Comparison of ENCODE assay signal across 28 cellular contexts in genomic region chr2:204064119-204064518, GRCh38.
"Had no signal": no experiment of that assay in that cellular context is flagged by ENCODE, and none has a peak within 500 bp of the region (broad histone marks: within the 10 kb centered on the region; RNA-seq: fewer than 3 reads in every experiment).

No MANE protein-coding gene starts in this region.

- H3K4me1 ChIP-seq: stomach, suprapubic skin, testis, thyroid gland, tibial nerve, transverse colon, upper lobe of left lung, upper lobe of right lung, uterus, vagina had no signal

- H3K27me3 Mint-ChIP-seq: stimulated activated memory B cell treated with anti-CD40 and anti-IgM and Interleukin-4, amounts not matched to agents 10 μg/mL and 1 μg/mL and 100 μg/mL, for 72 hours; stimulated activated naive CD8-positive, alpha-beta T cell treated with anti-CD3 and anti-CD28 coated beads, Interleukin-15, amount 100 ng/mL, for 72 hours; type B pancreatic cell had no signal

- H3K9me3 ChIP-seq: stomach, suprapubic skin, testis, thoracic aorta, thyroid gland, tibial artery, transverse colon, upper lobe of left lung, upper lobe of right lung, uterus, vagina had no signal

- H3K27ac ChIP-seq: stomach, suprapubic skin, testis, thoracic aorta, thyroid gland, tibial artery, tibial nerve, transverse colon, upper lobe of left lung, upper lobe of right lung, uterus, vagina had no signal

- DNase-seq: stimulated activated CD4-positive, alpha-beta T cell treated with anti-CD3 and anti-CD28 coated beads, Interleukin-2, amount 100 ng/mL, for 48 hours; stimulated activated CD4-positive, alpha-beta T cell treated with anti-CD3 and anti-CD28 coated beads, Interleukin-4, amount 100 ng/mL, for 1 hour; stimulated activated CD4-positive, alpha-beta T cell treated with anti-CD3 and anti-CD28 coated beads, Interleukin-4, amount 100 ng/mL, for 24 hours; stimulated activated CD4-positive, alpha-beta T cell treated with anti-CD3 and anti-CD28 coated beads, Interleukin-4, amount 100 ng/mL, for 4 hours; stimulated activated CD8-positive, alpha-beta memory T cell treated with anti-CD3 and anti-CD28 coated beads, Interleukin-4, amount 100 ng/mL, for 48 hours; stimulated activated naive B cell treated with anti-CD40 and anti-IgM and Interleukin-4, amounts not matched to agents 10 μg/mL and 1 μg/mL and 100 μg/mL, for 72 hours; stimulated activated naive CD4-positive, alpha-beta T cell; stimulated activated naive CD4-positive, alpha-beta T cell treated with Interleukin-2 at 50 U/mL for 16 hours; stimulated activated naive CD8-positive, alpha-beta T cell treated with anti-CD3 and anti-CD28 coated beads, Interleukin-15, amount 100 ng/mL, for 72 hours; stimulated activated naive CD8-positive, alpha-beta T cell treated with anti-CD3 and anti-CD28 coated beads, Interleukin-15, Interleukin-2, amounts not matched to agents 100 U/mL and 50 U/mL, for 24 hours; stomach; substantia nigra; testis; thyroid gland; tibial artery; transverse colon; trophoblast cell; upper lobe of left lung; upper lobe of right lung; uterus had no signal

- H3K4me1 Mint-ChIP-seq: stimulated activated effector memory CD8-positive, alpha-beta T cell treated with anti-CD3 and anti-CD28 coated beads, Interleukin-12 subunit alpha, Interleukin-12 subunit beta, amount 100 ng/mL, for 72 hours; stimulated activated memory B cell treated with anti-CD40 and anti-IgM and Interleukin-4, amounts not matched to agents 10 μg/mL and 1 μg/mL and 100 μg/mL, for 72 hours; stimulated activated naive B cell treated with anti-CD40 and anti-IgM and Interleukin-4, amounts not matched to agents 10 μg/mL and 1 μg/mL and 100 μg/mL, for 72 hours; stimulated activated naive CD8-positive, alpha-beta T cell treated with anti-CD3 and anti-CD28 coated beads, Interleukin-15, amount 100 ng/mL, for 72 hours had no signal

- H3K4me3 Mint-ChIP-seq: stimulated activated effector memory CD8-positive, alpha-beta T cell treated with anti-CD3 and anti-CD28 coated beads, Interleukin-12 subunit alpha, Interleukin-12 subunit beta, amount 100 ng/mL, for 72 hours; stimulated activated memory B cell treated with anti-CD40 and anti-IgM and Interleukin-4, amounts not matched to agents 10 μg/mL and 1 μg/mL and 100 μg/mL, for 72 hours; stimulated activated naive B cell treated with anti-CD40 and anti-IgM and Interleukin-4, amounts not matched to agents 10 μg/mL and 1 μg/mL and 100 μg/mL, for 72 hours; stimulated activated naive CD8-positive, alpha-beta T cell treated with anti-CD3 and anti-CD28 coated beads, Interleukin-15, amount 100 ng/mL, for 72 hours; stimulated activated naive CD8-positive, alpha-beta T cell treated with anti-CD3 and anti-CD28 coated beads, Interleukin-15, Interleukin-2, amounts not matched to agents 100 ng/mL and 50 ng/mL, for 24 hours; type B pancreatic cell had no signal

- H3K36me3 Mint-ChIP-seq: stimulated activated effector memory CD8-positive, alpha-beta T cell treated with anti-CD3 and anti-CD28 coated beads, Interleukin-12 subunit alpha, Interleukin-12 subunit beta, amount 100 ng/mL, for 72 hours; stimulated activated memory B cell treated with anti-CD40 and anti-IgM and Interleukin-4, amounts not matched to agents 10 μg/mL and 1 μg/mL and 100 μg/mL, for 72 hours; stimulated activated naive B cell treated with anti-CD40 and anti-IgM and Interleukin-4, amounts not matched to agents 10 μg/mL and 1 μg/mL and 100 μg/mL, for 72 hours; type B pancreatic cell had no signal

- H3K27ac Mint-ChIP-seq: stimulated activated effector memory CD8-positive, alpha-beta T cell treated with anti-CD3 and anti-CD28 coated beads, Interleukin-12 subunit alpha, Interleukin-12 subunit beta, amount 100 ng/mL, for 72 hours; stimulated activated memory B cell treated with anti-CD40 and anti-IgM and Interleukin-4, amounts not matched to agents 10 μg/mL and 1 μg/mL and 100 μg/mL, for 72 hours; stimulated activated naive B cell treated with anti-CD40 and anti-IgM and Interleukin-4, amounts not matched to agents 10 μg/mL and 1 μg/mL and 100 μg/mL, for 72 hours; stimulated activated naive CD8-positive, alpha-beta T cell treated with anti-CD3 and anti-CD28 coated beads, Interleukin-15, amount 100 ng/mL, for 72 hours; stimulated activated naive CD8-positive, alpha-beta T cell treated with anti-CD3 and anti-CD28 coated beads, Interleukin-15, Interleukin-2, amounts not matched to agents 100 ng/mL and 50 ng/mL, for 24 hours; type B pancreatic cell had no signal

- H3K36me3 ChIP-seq: stomach, suprapubic skin, thoracic aorta, thyroid gland, tibial artery, tibial nerve, transverse colon, upper lobe of left lung, upper lobe of right lung, uterus, vagina had no signal

- H3K9me3 Mint-ChIP-seq: stimulated activated effector memory CD8-positive, alpha-beta T cell treated with anti-CD3 and anti-CD28 coated beads, Interleukin-12 subunit alpha, Interleukin-12 subunit beta, amount 100 ng/mL, for 72 hours; stimulated activated naive B cell treated with anti-CD40 and anti-IgM and Interleukin-4, amounts not matched to agents 10 μg/mL and 1 μg/mL and 100 μg/mL, for 72 hours; stimulated activated naive CD8-positive, alpha-beta T cell treated with anti-CD3 and anti-CD28 coated beads, Interleukin-15, Interleukin-2, amounts not matched to agents 100 ng/mL and 50 ng/mL, for 24 hours had no signal

- H3K4me3 ChIP-seq: stomach, suprapubic skin, testis, thoracic aorta, thyroid gland, tibial artery, tibial nerve, transverse colon, upper lobe of left lung, upper lobe of right lung, uterus, vagina had no signal
